In genomic region chr5:59209758-59210359, GRCh38 we compare ENCODE assay signal across 18 cellular contexts.
DNase-seq lines count a peak whose midpoint lies in the region; ATAC-seq and TF ChIP-seq lines count a peak whose summit lies in the region.
"Had no signal": no experiment of that assay in that cellular context is flagged by ENCODE, and none has a peak within 500 bp of the region (broad histone marks: within the 10 kb centered on the region; RNA-seq: fewer than 3 reads in every experiment).

No MANE protein-coding gene starts in this region.

- H3K27ac Mint-ChIP-seq in WTC11 (no peak overlapping the region), T-cell (no peak overlapping the region)
- H3K27ac Mint-ChIP-seq: dendritic cell treated with granulocyte-macrophage colony-stimulating factor and Interleukin-4, amounts not matched to agents 40 ng/mL and 50 ng/mL, for 4 days had no signal

- H3K9me3 ChIP-seq in psoas muscle (no peaks in the 10 kb centered on the region), right lobe of liver (no peaks in the 10 kb centered on the region)
- H3K9me3 ChIP-seq: BLaER1 treated with 17β-estradiol and CSF1 and Interleukin-3, amounts not matched to agents 10 nM and 100 nM; mucosa of descending colon had no signal

- 33 to 59% (median 34%) methylated on average over 3 of the region's 3 CpGs for WGBS in psoas muscle, 3 donors
- WGBS in right lobe of liver (ENCODE audit: insufficient coverage, low coverage, low lambda C conversion rate, missing lambda C conversion rate) = 78% methylated on average over 3 of the region's 3 CpGs

- H3K36me3 ChIP-seq in psoas muscle (ENCODE audit: insufficient read depth in 1 of 2, low read depth in 1 of 2) (peaks cover 0 to 26% of the 10 kb centered on the region in 2 donors), right lobe of liver (no peaks in the 10 kb centered on the region)
- H3K36me3 ChIP-seq: BLaER1 treated with 17β-estradiol and CSF1 and Interleukin-3, amounts not matched to agents 10 nM and 100 nM had no signal

- H3K4me1 Mint-ChIP-seq in WTC11 (no peaks in the 10 kb centered on the region), T-cell (no peaks in the 10 kb centered on the region)

- TF ChIP-seq CTCF in psoas muscle (IDR thresholded peaks at IDR 0.05) (no peak), WTC11 (IDR thresholded peaks at IDR 0.05) (no peak), right lobe of liver (IDR thresholded peaks at IDR 0.05) (no peak)

- H3K27ac ChIP-seq in psoas muscle (peak overlapping the region; percentile 54), right lobe of liver (no peak overlapping the region)
- H3K27ac ChIP-seq: BLaER1 treated with 17β-estradiol and CSF1 and Interleukin-3, amounts not matched to agents 10 nM and 100 nM had no signal

- H3K4me1 ChIP-seq in psoas muscle (peaks cover 51% of the 10 kb centered on the region), right lobe of liver (no peaks in the 10 kb centered on the region)
- H3K4me1 ChIP-seq: BLaER1 treated with 17β-estradiol and CSF1 and Interleukin-3, amounts not matched to agents 10 nM and 100 nM had no signal

- ATAC-seq in psoas muscle (no peak), WTC11 (no peak), T-cell (replicated peaks in 1 of 4) (no peak), right lobe of liver (no peak)
- ATAC-seq: esophagus mucosa, mucosa of descending colon had no signal

- H3K4me3 Mint-ChIP-seq in WTC11 (no peak overlapping the region), T-cell (no peak overlapping the region)
- H3K4me3 Mint-ChIP-seq: dendritic cell treated with granulocyte-macrophage colony-stimulating factor and Interleukin-4, amounts not matched to agents 40 ng/mL and 50 ng/mL, for 4 days had no signal

- H3K27me3 Mint-ChIP-seq in WTC11 (ENCODE audit: low read depth) (no peaks in the 10 kb centered on the region), T-cell (peaks cover 15 to 23% of the 10 kb centered on the region in 2 donors)
- H3K27me3 Mint-ChIP-seq: dendritic cell treated with granulocyte-macrophage colony-stimulating factor and Interleukin-4, amounts not matched to agents 40 ng/mL and 50 ng/mL, for 4 days had no signal

- CTCF ChIA-PET in WTC11 (lab: Charles Lee) (interaction anchor here (0.6 to 1.5 kb wide), 2 partner anchors 18 to 158 kb away, joined by 3 read pairs; no protein-coding TSS in a partner anchor), T-cell (lab: Charles Lee) (interaction anchor here in 1 of 2 donors (0.6 kb wide), 1 partner anchor 206 kb away, joined by 3 read pairs; no protein-coding TSS in a partner anchor)

- H3K9me3 Mint-ChIP-seq in WTC11 = no peaks in the 10 kb centered on the region
- H3K9me3 Mint-ChIP-seq in T-cell = no peaks in the 10 kb centered on the region
- H3K9me3 Mint-ChIP-seq: dendritic cell treated with granulocyte-macrophage colony-stimulating factor and Interleukin-4, amounts not matched to agents 40 ng/mL and 50 ng/mL, for 4 days had no signal

- H3K27me3 ChIP-seq in psoas muscle (ENCODE audit: insufficient read depth in 3 of 3, low read length in 2 of 3) = no peaks in the 10 kb centered on the region
- no peaks in the 10 kb centered on the region for H3K27me3 ChIP-seq in right lobe of liver
- H3K27me3 ChIP-seq: BLaER1 treated with 17β-estradiol and CSF1 and Interleukin-3, amounts not matched to agents 10 nM and 100 nM had no signal

- H3K4me3 ChIP-seq in psoas muscle = no peak overlapping the region
- no peak overlapping the region for H3K4me3 ChIP-seq in right lobe of liver
- H3K4me3 ChIP-seq: BLaER1 treated with 17β-estradiol and CSF1 and Interleukin-3, amounts not matched to agents 10 nM and 100 nM; mucosa of descending colon; smooth muscle cell had no signal

- DNase-seq in HCEC 1CT (peak; percentile 77), NCI-H226 (peak; percentile 67), fibroblast of gingiva (ENCODE audit: low read depth) (peak; percentile 11), psoas muscle (no peak), WTC11 (ENCODE audit: low spot score) (no peak), T-cell (no peak), right lobe of liver (no peak), NCI-H187 (lab: John Stamatoyannopoulos, UW) (no peak)
- DNase-seq: activated gamma-delta T cell treated with Interleukin-2 at 50 U/mL for 16 hours, aorta, left cardiac atrium, mucosa of descending colon, MV-4-11, occipital lobe had no signal

- no peak for TF ChIP-seq POLR2A in right lobe of liver (IDR thresholded peaks at IDR 0.05)

- intact Hi-C loops in psoas muscle (cut with DNase I) (loop anchor here in 1 of 2 donors (5.0 kb wide), 1 partner anchor 142 kb away; no protein-coding TSS in a partner anchor), right lobe of liver (cut with DNase I) (no loop called here)

- POLR2A ChIA-PET in WTC11 (lab: Charles Lee) (no interaction called here), T-cell (lab: Charles Lee) (no interaction called here)

- H3K36me3 Mint-ChIP-seq in WTC11 = no peaks in the 10 kb centered on the region
- no peaks in the 10 kb centered on the region for H3K36me3 Mint-ChIP-seq in T-cell

TF ChIP-seq in WTC11, 78 proteins besides CTCF, POLR2A, EP300 and RAD21:
- TF ChIP-seq E2F4 (CRISPR knock-in tag; IDR thresholded peaks at IDR 0.05; ENCODE audit: borderline replicate concordance, low read depth) = no peak
- no peak for TF ChIP-seq ZMAT4 (CRISPR knock-in tag; IDR thresholded peaks at IDR 0.05)
- TF ChIP-seq SMAD3 (CRISPR knock-in tag; IDR thresholded peaks at IDR 0.05; ENCODE audit: borderline replicate concordance) = no peak
- TF ChIP-seq GTF2I (CRISPR knock-in tag; conservative IDR thresholded peaks at IDR 0.05) = no peak
- no peak for TF ChIP-seq FOXP1 (CRISPR knock-in tag; IDR thresholded peaks at IDR 0.05; ENCODE audit: borderline replicate concordance)
- no peak for TF ChIP-seq IRF2 (CRISPR knock-in tag; IDR thresholded peaks at IDR 0.05; ENCODE audit: borderline replicate concordance, low read depth)
- no peak for TF ChIP-seq HMGA2 (CRISPR knock-in tag; IDR thresholded peaks at IDR 0.05)
- TF ChIP-seq ELF4 (CRISPR knock-in tag; IDR thresholded peaks at IDR 0.05; ENCODE audit: low read depth) = no peak
- no peak for TF ChIP-seq ZNF232 (CRISPR knock-in tag; IDR thresholded peaks at IDR 0.05)
TF ChIP-seq in WTC11: peak in this region for 0.

Comparison
In these comparisons a context has a peak if more than half of its experiments do, and no peak if none do; other contexts are left out.
1. DNase-seq: peak in HCEC 1CT (single experiment), NCI-H226 (single experiment) and fibroblast of gingiva (single experiment); none in psoas muscle (0 of 2), WTC11 (single experiment), T-cell (0 of 34), right lobe of liver (0 of 3) and NCI-H187 (0 of 2).